25 cellular contexts compared by ENCODE assay signal in the genomic region with DNA sequence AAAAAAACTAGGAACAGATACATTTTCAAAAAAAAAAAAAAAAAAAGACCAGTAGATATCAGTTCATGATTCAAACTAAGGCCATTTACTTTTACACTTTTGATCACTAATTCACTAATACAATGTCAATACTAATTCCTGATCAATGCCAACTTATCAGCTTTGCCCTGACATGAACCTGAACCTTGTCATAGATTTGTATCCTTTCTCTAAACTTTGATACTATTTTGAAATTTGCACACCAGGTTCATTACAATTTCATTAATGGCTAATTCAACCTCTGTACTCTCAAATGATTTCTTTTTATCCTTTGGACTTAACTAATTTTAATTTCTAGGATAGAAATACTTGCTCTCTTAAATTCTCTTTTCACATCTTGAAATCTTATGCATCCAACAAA. TPM values are rescaled to one million over a fixed set of nuclear protein-coding genes. Genes with fewer than 3 reads are reported as not detected.
A peak's percentile ranks its signal among the peaks of the same experiment; 100 is the strongest.
DNase-seq lines count a peak whose midpoint lies in the region; ATAC-seq and FAIRE-seq lines count a peak whose summit lies in the region.
"Had no signal": no experiment of that assay in that cellular context is flagged by ENCODE, and none has a peak within 500 bp of the region (broad histone marks: within the 10 kb centered on the region; RNA-seq: fewer than 3 reads in every experiment).

No MANE protein-coding gene starts in this region.

- FAIRE-seq in GM18507 (lab: Jason Lieb, UNC) (peak; percentile 21), colon (lab: Jason Lieb, UNC) (peak; percentile 82)
- FAIRE-seq: A549, D721Med, GM12891, GM19239 had no signal

- H3K27me3 ChIP-seq in aorta (ENCODE audit: control insufficient read depth in 1 of 2, insufficient read depth in 2 of 2, low read length in 1 of 2) = no peaks in the 10 kb centered on the region
- H3K27me3 ChIP-seq: BE2C; BLaER1 treated with 17β-estradiol and CSF1 and Interleukin-3, amounts not matched to agents 10 nM and 100 nM had no signal

- H3K9me3 ChIP-seq in aorta (ENCODE audit: control insufficient read depth, low read length) = no peaks in the 10 kb centered on the region
- H3K9me3 ChIP-seq: A549; BE2C; BLaER1 treated with 17β-estradiol and CSF1 and Interleukin-3, amounts not matched to agents 10 nM and 100 nM had no signal

- intact Hi-C loops in aorta (cut with DNase I) = no loop called here

- H3K4me3 ChIP-seq in aorta (ENCODE audit: low read length in 2 of 2) = no peak overlapping the region
- H3K4me3 ChIP-seq: A549; BLaER1 treated with 17β-estradiol and CSF1 and Interleukin-3, amounts not matched to agents 10 nM and 100 nM; GM23338 had no signal

- no peak overlapping the region for H3K27ac ChIP-seq in aorta (ENCODE audit: low read depth in 1 of 2, low read length in 2 of 2)
- H3K27ac ChIP-seq: A549; BLaER1 treated with 17β-estradiol and CSF1 and Interleukin-3, amounts not matched to agents 10 nM and 100 nM had no signal

- H3K4me1 ChIP-seq in aorta (ENCODE audit: control insufficient read depth in 1 of 2, insufficient read depth in 2 of 2, low read length in 2 of 2) = no peaks in the 10 kb centered on the region
- H3K4me1 ChIP-seq: A549; BE2C; BLaER1 treated with 17β-estradiol and CSF1 and Interleukin-3, amounts not matched to agents 10 nM and 100 nM had no signal

- DNase-seq in GM18507 (ENCODE audit: extremely low spot score, insufficient read length, low read depth) (no peak), left lobe of liver (ENCODE audit: low spot score) (no peak), aorta (no peak), epidermal melanocyte (ENCODE audit: insufficient read length, low spot score) (no peak)
- DNase-seq: 8988T; ACHN; AML-193; BE2C; CD4-positive, alpha-beta T cell; CD8-positive, alpha-beta memory T cell; DMS 273 treated with DMSO at 0.1 percent for 48 hours; DMS79; EL; GDM1; H9 had no signal

- ATAC-seq in left lobe of liver (peak; percentile 57), aorta (ENCODE audit: low FRiP score) (no peak), GM19455 (IDR thresholded peaks at IDR 0.05; ENCODE audit: unreplicated experiment) (no peak)
- ATAC-seq: A549, GM23338, HCT116 had no signal

- H3K36me3 ChIP-seq in aorta (ENCODE audit: control insufficient read depth in 1 of 2, insufficient read depth in 2 of 2, low read length in 1 of 2) = no peaks in the 10 kb centered on the region
- H3K36me3 ChIP-seq: BE2C; BLaER1 treated with 17β-estradiol and CSF1 and Interleukin-3, amounts not matched to agents 10 nM and 100 nM had no signal

RNA-seq across cellular contexts. Expression of a gene that starts 37.7 kb away (rescaled TPM):
- total RNA-seq in left lobe of liver (218 TPM), aorta (not detected)
- polyA plus RNA-seq in aorta = 1 to 10 TPM in 1 of 2 donors, not detected in 1; 5.8 TPM
- total RNA-seq: CD4-positive, alpha-beta T cell; CD8-positive, alpha-beta memory T cell; GM23338; H9 had no signal
- polyA plus RNA-seq: CD14-positive monocyte; CD8-positive, alpha-beta memory T cell; GM23338 had no signal

Comparison
In these comparisons a context has a peak if more than half of its experiments do, and no peak if none do; other contexts are left out.
1. RNA of a gene that starts 37.7 kb away (total RNA-seq): 218 TPM in left lobe of liver (single experiment); not detected in aorta; every median in the first group is over 100 times any median in the second.